ENCODE assay signal across 13 cellular contexts in the genomic region with DNA sequence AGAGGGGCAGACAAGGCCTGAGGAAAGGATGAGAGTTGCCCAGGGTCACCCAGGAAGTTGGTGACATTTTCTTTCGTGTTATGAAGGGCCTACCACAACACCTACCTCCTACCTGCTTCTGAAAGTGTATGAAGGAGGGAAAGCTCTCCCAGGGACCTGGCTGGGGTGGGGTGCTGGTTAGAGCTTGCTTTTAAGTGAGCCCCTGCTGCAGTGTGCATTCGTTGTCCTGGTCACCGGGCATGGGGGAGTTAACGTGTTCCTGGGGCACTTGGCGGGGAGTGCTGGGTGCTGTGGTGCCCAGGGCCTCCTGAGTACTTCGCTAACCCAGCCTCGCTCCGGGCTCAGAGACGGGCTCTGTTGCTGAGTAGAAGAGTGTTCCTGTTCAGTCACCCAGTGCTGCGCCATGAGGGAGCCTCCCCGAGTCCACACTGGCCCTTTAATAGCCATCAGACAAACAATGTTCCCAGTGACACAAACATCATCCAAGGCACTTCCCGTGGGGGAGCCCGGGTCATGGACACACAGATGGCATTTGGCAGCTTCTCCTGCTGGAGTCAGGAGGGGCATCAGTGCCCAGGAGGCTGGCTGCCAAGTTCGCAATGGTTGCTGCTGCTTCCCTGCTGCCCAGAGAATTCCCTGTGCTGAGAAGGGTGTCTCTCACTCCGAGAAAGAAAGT.
DNase-seq lines count a peak whose midpoint lies in the region; ATAC-seq lines count a peak whose summit lies in the region.
"Had no signal": no experiment of that assay in that cellular context is flagged by ENCODE, and none has a peak within 500 bp of the region (broad histone marks: within the 10 kb centered on the region; RNA-seq: fewer than 3 reads in every experiment).

No MANE protein-coding gene starts in this region.

- H3K27ac Mint-ChIP-seq in T-helper 17 cell, result no peak overlapping the region

- peak overlapping the region; percentile 31 for H3K4me3 Mint-ChIP-seq in T-helper 17 cell

- peaks cover 3% of the 10 kb centered on the region for H3K4me1 Mint-ChIP-seq in T-helper 17 cell

- no peaks in the 10 kb centered on the region for H3K9me3 ChIP-seq in T-helper 17 cell (ENCODE audit: control insufficient read depth, low read length, poor library complexity, severe bottlenecking)
- H3K9me3 ChIP-seq: tibial nerve had no signal

- H3K27me3 Mint-ChIP-seq in T-helper 17 cell, result peaks cover 11% of the 10 kb centered on the region

- ATAC-seq in T-helper 17 cell (no peak), HG02870 (IDR thresholded peaks at IDR 0.05; ENCODE audit: unreplicated experiment) (no peak), GM21360 (IDR thresholded peaks at IDR 0.05; ENCODE audit: unreplicated experiment) (no peak)

- no peaks in the 10 kb centered on the region; the same call in 1 of the 2 replicates for H3K36me3 ChIP-seq in H7 (replicated peaks; ENCODE audit: control insufficient read depth, insufficient read depth, low read length)

- no peaks in the 10 kb centered on the region for H3K36me3 Mint-ChIP-seq in T-helper 17 cell (ENCODE audit: low read depth)

- no peak overlapping the region for H3K4me3 ChIP-seq in H7 (ENCODE audit: insufficient read depth, low read depth, low read length)
- H3K4me3 ChIP-seq: cardiac muscle cell, tibial nerve had no signal

- H3K27me3 ChIP-seq in H7 (ENCODE audit: control insufficient read depth, insufficient read depth, low read length), result no peaks in the 10 kb centered on the region
- H3K27me3 ChIP-seq: cardiac muscle cell, tibial nerve had no signal

- DNase-seq in H7, result peak; percentile 14
- DNase-seq in T-helper 17 cell, result no peak
- DNase-seq in hippocampal formation (lab: John Stamatoyannopoulos, UW), result peak; percentile 94
- DNase-seq in putamen (ENCODE audit: low spot score), result peak; percentile 96
- DNase-seq in HT-29 (ENCODE audit: low spot score), result no peak
- DNase-seq in effector CD4-positive, alpha-beta T cell, result no peak
- DNase-seq: Calu3, KBM-7, NCI-H526 treated with DMSO at 0.1 percent for 48 hours had no signal

Comparison
In these comparisons a context has a peak if more than half of its experiments do, and no peak if none do; other contexts are left out.
1. DNase-seq: peak in H7 (single experiment), hippocampal formation (2 of 2) and putamen (single experiment); none in T-helper 17 cell (0 of 3), HT-29 (single experiment) and effector CD4-positive, alpha-beta T cell (single experiment).